In genomic region chr12:105798249-105798835, GRCh38 we compare ENCODE assay signal across 3 cellular contexts.
TF ChIP-seq lines count a peak whose summit lies in the region.

No MANE protein-coding gene starts in this region.

TF ChIP-seq in HepG2, 621 proteins besides CTCF, POLR2A, EP300 and RAD21:
- TF ChIP-seq NFYB (CRISPR knock-in tag; IDR thresholded peaks at IDR 0.05) (peak; percentile 26; the same call in 1 of the 2 replicates), IKZF1 (IDR thresholded peaks at IDR 0.05) (no peak)

TF ChIP-seq in IMR-90, 13 proteins besides CTCF, POLR2A, EP300 and RAD21:
- TF ChIP-seq USF2 (IDR thresholded peaks at IDR 0.05; ENCODE audit: low read depth, low read length) (peak; percentile 32; the same call in 1 of the 2 replicates), BHLHE40 (IDR thresholded peaks at IDR 0.05; ENCODE audit: low read depth, low read length) (no peak)

TF ChIP-seq in K562, 482 proteins besides CTCF, POLR2A, EP300 and RAD21:
- TF ChIP-seq DLX4 (CRISPR knock-in tag; IDR thresholded peaks at IDR 0.05) (no peak), HNRNPH1 (optimal IDR thresholded peaks at IDR 0.05; ENCODE audit: low read depth, low read length) (no peak), RAD51 (IDR thresholded peaks at IDR 0.05; ENCODE audit: borderline replicate concordance, low read depth) (peak; percentile 69), SPI1 (IDR thresholded peaks at IDR 0.05; ENCODE audit: borderline replicate concordance, low read depth, low read length) (peak; percentile 49), RBM25 (IDR thresholded peaks at IDR 0.05; ENCODE audit: low read depth, low read length, severe bottlenecking) (peak; percentile 23), SMARCB1 (IDR thresholded peaks at IDR 0.05; ENCODE audit: insufficient read length, low read depth) (no peak), NFYB (IDR thresholded peaks at IDR 0.05; ENCODE audit: extremely low read depth, insufficient read length) (peak; percentile 93), TARDBP (IDR thresholded peaks at IDR 0.05) (no peak), USF2 (CRISPR knock-in tag; IDR thresholded peaks at IDR 0.05) (peak; percentile 87), TRIM24 (IDR thresholded peaks at IDR 0.05) (no peak), ZNF12 (CRISPR knock-in tag; IDR thresholded peaks at IDR 0.05) (no peak), JUN (IDR thresholded peaks at IDR 0.05; ENCODE audit: borderline replicate concordance, low read depth, low read length) (no peak), JUN (CRISPR knock-in tag; IDR thresholded peaks at IDR 0.05; ENCODE audit: borderline replicate concordance) (no peak), ZBTB7A (IDR thresholded peaks at IDR 0.05; ENCODE audit: borderline replicate concordance, control insufficient read depth, low read depth, low read length) (no peak), ZNF140 (CRISPR knock-in tag; IDR thresholded peaks at IDR 0.05) (no peak), CREB5 (CRISPR knock-in tag; IDR thresholded peaks at IDR 0.05) (no peak), LEF1 (IDR thresholded peaks at IDR 0.05) (no peak)
- TF ChIP-seq, protein P1, sequence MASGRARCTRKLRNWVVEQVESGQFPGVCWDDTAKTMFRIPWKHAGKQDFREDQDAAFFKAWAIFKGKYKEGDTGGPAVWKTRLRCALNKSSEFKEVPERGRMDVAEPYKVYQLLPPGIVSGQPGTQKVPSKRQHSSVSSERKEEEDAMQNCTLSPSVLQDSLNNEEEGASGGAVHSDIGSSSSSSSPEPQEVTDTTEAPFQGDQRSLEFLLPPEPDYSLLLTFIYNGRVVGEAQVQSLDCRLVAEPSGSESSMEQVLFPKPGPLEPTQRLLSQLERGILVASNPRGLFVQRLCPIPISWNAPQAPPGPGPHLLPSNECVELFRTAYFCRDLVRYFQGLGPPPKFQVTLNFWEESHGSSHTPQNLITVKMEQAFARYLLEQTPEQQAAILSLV (tag; IDR thresholded peaks at IDR 0.05), result no peak
- TF ChIP-seq, protein P2, sequence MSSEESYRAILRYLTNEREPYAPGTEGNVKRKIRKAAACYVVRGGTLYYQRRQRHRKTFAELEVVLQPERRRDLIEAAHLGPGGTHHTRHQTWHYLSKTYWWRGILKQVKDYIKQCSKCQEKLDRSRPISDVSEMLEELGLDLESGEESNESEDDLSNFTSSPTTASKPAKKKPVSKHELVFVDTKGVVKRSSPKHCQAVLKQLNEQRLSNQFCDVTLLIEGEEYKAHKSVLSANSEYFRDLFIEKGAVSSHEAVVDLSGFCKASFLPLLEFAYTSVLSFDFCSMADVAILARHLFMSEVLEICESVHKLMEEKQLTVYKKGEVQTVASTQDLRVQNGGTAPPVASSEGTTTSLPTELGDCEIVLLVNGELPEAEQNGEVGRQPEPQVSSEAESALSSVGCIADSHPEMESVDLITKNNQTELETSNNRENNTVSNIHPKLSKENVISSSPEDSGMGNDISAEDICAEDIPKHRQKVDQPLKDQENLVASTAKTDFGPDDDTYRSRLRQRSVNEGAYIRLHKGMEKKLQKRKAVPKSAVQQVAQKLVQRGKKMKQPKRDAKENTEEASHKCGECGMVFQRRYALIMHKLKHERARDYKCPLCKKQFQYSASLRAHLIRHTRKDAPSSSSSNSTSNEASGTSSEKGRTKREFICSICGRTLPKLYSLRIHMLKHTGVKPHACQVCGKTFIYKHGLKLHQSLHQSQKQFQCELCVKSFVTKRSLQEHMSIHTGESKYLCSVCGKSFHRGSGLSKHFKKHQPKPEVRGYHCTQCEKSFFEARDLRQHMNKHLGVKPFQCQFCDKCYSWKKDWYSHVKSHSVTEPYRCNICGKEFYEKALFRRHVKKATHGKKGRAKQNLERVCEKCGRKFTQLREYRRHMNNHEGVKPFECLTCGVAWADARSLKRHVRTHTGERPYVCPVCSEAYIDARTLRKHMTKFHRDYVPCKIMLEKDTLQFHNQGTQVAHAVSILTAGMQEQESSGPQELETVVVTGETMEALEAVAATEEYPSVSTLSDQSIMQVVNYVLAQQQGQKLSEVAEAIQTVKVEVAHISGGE (CRISPR knock-in tag; IDR thresholded peaks at IDR 0.05), result no peak
- TF ChIP-seq, protein P3, sequence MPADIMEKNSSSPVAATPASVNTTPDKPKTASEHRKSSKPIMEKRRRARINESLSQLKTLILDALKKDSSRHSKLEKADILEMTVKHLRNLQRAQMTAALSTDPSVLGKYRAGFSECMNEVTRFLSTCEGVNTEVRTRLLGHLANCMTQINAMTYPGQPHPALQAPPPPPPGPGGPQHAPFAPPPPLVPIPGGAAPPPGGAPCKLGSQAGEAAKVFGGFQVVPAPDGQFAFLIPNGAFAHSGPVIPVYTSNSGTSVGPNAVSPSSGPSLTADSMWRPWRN (IDR thresholded peaks at IDR 0.05; ENCODE audit: low read depth), result no peak
